ENCODE assay signal across 8 cellular contexts in the genomic region with DNA sequence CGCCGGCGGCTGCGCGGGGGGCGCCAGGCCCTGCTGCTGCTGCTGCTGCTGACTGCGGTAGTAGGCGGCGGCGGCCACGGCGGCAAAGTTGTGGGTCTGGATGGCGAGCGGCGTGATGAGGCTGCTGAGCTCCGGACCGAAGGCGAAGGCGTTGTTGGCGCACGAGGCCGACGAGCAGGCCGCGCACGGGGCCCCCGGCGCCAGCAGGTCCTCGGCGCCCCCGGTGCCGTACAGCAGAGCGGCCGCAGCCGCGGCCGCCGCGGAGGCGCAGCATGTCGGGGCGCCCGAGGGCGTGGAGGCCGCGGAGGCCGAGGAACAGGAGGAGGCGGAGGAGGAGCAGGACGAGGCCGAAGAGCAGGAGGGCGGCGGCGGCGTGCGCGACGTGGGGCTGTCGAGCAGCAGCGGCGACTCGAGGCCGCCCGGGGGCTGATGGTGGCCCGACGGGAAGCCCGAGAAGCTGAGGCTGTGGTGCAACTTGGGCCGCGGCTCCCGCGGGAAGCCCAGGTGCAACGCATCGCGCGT. TPM values are rescaled to one million over a fixed set of nuclear protein-coding genes. Genes with fewer than 3 reads are reported as not detected.
DNase-seq lines count a peak whose midpoint lies in the region; TF ChIP-seq lines count a peak whose summit lies in the region.

No MANE protein-coding gene starts in this region.

- CTCF ChIA-PET in GM10248 (lab: Yijun Ruan, JAX) = interaction anchor here (0.6 to 8.5 kb wide), 15 partner anchors 9 to 295 kb away, joined by 3 to 169 read pairs (median 4); no protein-coding TSS in a partner anchor

- H3K9me3 ChIP-seq in BE2C = no peaks in the 10 kb centered on the region

- no peak for TF ChIP-seq POLR2A in NB4 (IDR thresholded peaks at IDR 0.05; ENCODE audit: extremely low read depth, insufficient read length)

- peaks cover 17% of the 10 kb centered on the region for H3K36me3 ChIP-seq in BE2C

- H3K4me3 Mint-ChIP-seq in activated naive CD8-positive, alpha-beta T cell treated with anti-CD3 and anti-CD28 coated beads for 36 hours = peak overlapping the region; percentile 96

- no peaks in the 10 kb centered on the region for H3K9me3 Mint-ChIP-seq in activated naive CD8-positive, alpha-beta T cell treated with anti-CD3 and anti-CD28 coated beads for 36 hours

- peaks cover 37% of the 10 kb centered on the region for H3K36me3 Mint-ChIP-seq in activated naive CD8-positive, alpha-beta T cell treated with anti-CD3 and anti-CD28 coated beads for 36 hours

- POLR2A ChIA-PET in GM10248 (lab: Yijun Ruan, JAX) = interaction anchor here (0.6 to 1.2 kb wide), 2 partner anchors 50 to 52 kb away, joined by 4 to 10 read pairs; no protein-coding TSS in a partner anchor

- H3K4me1 Mint-ChIP-seq in activated naive CD8-positive, alpha-beta T cell treated with anti-CD3 and anti-CD28 coated beads for 36 hours = peaks cover 54% of the 10 kb centered on the region

- H3K27me3 ChIP-seq in BE2C = no peaks in the 10 kb centered on the region

- TF ChIP-seq CTCF in BE2C (IDR thresholded peaks at IDR 0.05; ENCODE audit: low read depth, low read length) (no peak), NB4 (IDR thresholded peaks at IDR 0.05; ENCODE audit: low read depth, low read length) (no peak), GM10248 (IDR thresholded peaks at IDR 0.05; ENCODE audit: control extremely low read depth, extremely low read depth, low read depth, missing control alignments) (no peak)

- H3K4me1 ChIP-seq in BE2C = peaks cover 7% of the 10 kb centered on the region

- DNase-seq in BE2C = peak; percentile 54
- peak; percentile 79 for DNase-seq in NB4 (ENCODE audit: low read depth)
- peak; percentile 65 for DNase-seq in activated naive CD8-positive, alpha-beta T cell treated with anti-CD3 and anti-CD28 coated beads for 36 hours
- peak; percentile 48 to 57 for DNase-seq in stimulated activated CD4-positive, alpha-beta T cell treated with anti-CD3 and anti-CD28 coated beads, Interleukin-2, amount 100 ng/mL, for 24 hours
- DNase-seq in NCI-H1930 (lab: John Stamatoyannopoulos, UW) = no peak
- DNase-seq in NCI-H446 treated with DMSO at 0.1 percent for 48 hours (lab: John Stamatoyannopoulos, UW) = no peak
- no peak for DNase-seq in GM10248 (ENCODE audit: extremely low spot score)

- H3K27ac Mint-ChIP-seq in activated naive CD8-positive, alpha-beta T cell treated with anti-CD3 and anti-CD28 coated beads for 36 hours = peak overlapping the region; percentile 91

- H3K27me3 Mint-ChIP-seq in activated naive CD8-positive, alpha-beta T cell treated with anti-CD3 and anti-CD28 coated beads for 36 hours = no peaks in the 10 kb centered on the region

- H3K4me3 ChIP-seq in BE2C (ENCODE audit: low read depth, low read length) (peak overlapping the region; percentile 83), NB4 (ENCODE audit: low read depth, low read length) (peak overlapping the region; percentile 88), iPS-11a (ENCODE audit: low read depth, low read length) (peak overlapping the region; percentile 84)

RNA-seq across cellular contexts. Expression of a gene that starts 1.8 kb away (rescaled TPM):
- polyA plus RNA-seq in BE2C (2012; ENCODE audit: insufficient read depth, insufficient read length, low read depth) = 17.9 TPM
- 10 to 100 TPM; 58.2 to 58.4 TPM for total RNA-seq in activated naive CD8-positive, alpha-beta T cell treated with anti-CD3 and anti-CD28 coated beads for 36 hours

Comparison
In these comparisons a context has a peak if more than half of its experiments do, and no peak if none do; other contexts are left out.
1. DNase-seq: peak in BE2C (single experiment), NB4 (single experiment), activated naive CD8-positive, alpha-beta T cell treated with anti-CD3 and anti-CD28 coated beads for 36 hours (single experiment) and stimulated activated CD4-positive, alpha-beta T cell treated with anti-CD3 and anti-CD28 coated beads, Interleukin-2, amount 100 ng/mL, for 24 hours (2 of 2); none in NCI-H1930 (0 of 2), NCI-H446 treated with DMSO at 0.1 percent for 48 hours (single experiment) and GM10248 (single experiment).
2. Peak in every context shown above with its lines, with median percentiles within 50 percentile points of each other: H3K4me3 ChIP-seq.